Comparison of ENCODE assay signal across 13 cellular contexts in genomic region chr16:46886764-46887523, GRCh38. TPM values are rescaled to one million over a fixed set of nuclear protein-coding genes. Genes with fewer than 3 reads are reported as not detected.
DNase-seq lines count a peak whose midpoint lies in the region; ATAC-seq and TF ChIP-seq lines count a peak whose summit lies in the region.
"Had no signal": no experiment of that assay in that cellular context is flagged by ENCODE, and none has a peak within 500 bp of the region (broad histone marks: within the 10 kb centered on the region; RNA-seq: fewer than 3 reads in every experiment).

No MANE protein-coding gene starts in this region.

- H3K4me3 ChIP-seq in NB4 (ENCODE audit: low read depth, low read length) (peak overlapping the region; percentile 85), smooth muscle cell (no peak overlapping the region), tibial artery (no peak overlapping the region)
- H3K4me3 ChIP-seq: esophagus muscularis mucosa had no signal

- TF ChIP-seq POLR2A in NB4 (IDR thresholded peaks at IDR 0.05; ENCODE audit: extremely low read depth, insufficient read length), result no peak

- POLR2A ChIA-PET in MCF 10A (lab: Yijun Ruan, JAX), result interaction anchor here (0.6 to 4.1 kb wide), 4 partner anchors 27 to 86 kb away, joined by 3 to 24 read pairs (median 4); partner anchors contain the start of gene DNAJA2

- peak overlapping the region; percentile 90 for H3K27ac Mint-ChIP-seq in MCF 10A (ENCODE audit: low read depth, unreplicated experiment)
- H3K27ac Mint-ChIP-seq: activated naive CD8-positive, alpha-beta T cell; CD14-positive monocyte; memory B cell had no signal

- H3K79me2 ChIP-seq in smooth muscle cell (ENCODE audit: low read depth), result peaks cover 76% of the 10 kb centered on the region

- peak overlapping the region; percentile 96 for H3K4me2 ChIP-seq in smooth muscle cell

- WGBS in smooth muscle cell (ENCODE audit: low lambda C conversion rate), result 92% methylated on average over 16 of the region's 16 CpGs

- DNase-seq in NB4 (ENCODE audit: low read depth) (peak; percentile 25), MCF 10A (ENCODE audit: unreplicated experiment) (no peak), medulla oblongata (ENCODE audit: extremely low spot score) (peak; percentile 44), smooth muscle cell (lab: John Stamatoyannopoulos, UW; ENCODE audit: unreplicated experiment) (no peak), SK-N-DZ (ENCODE audit: low spot score) (no peak), tibial artery (no peak), ureter (ENCODE audit: low spot score) (no peak)
- DNase-seq: stimulated activated CD4-positive, alpha-beta T cell treated with anti-CD3 and anti-CD28 coated beads, Interleukin-2, amount 100 ng/mL, for 24 hours had no signal

- H3K36me3 Mint-ChIP-seq in MCF 10A (ENCODE audit: insufficient read depth, unreplicated experiment), result peaks cover 16% of the 10 kb centered on the region
- H3K36me3 Mint-ChIP-seq: memory B cell had no signal

- H3K9me3 Mint-ChIP-seq in MCF 10A (ENCODE audit: unreplicated experiment), result no peaks in the 10 kb centered on the region
- H3K9me3 Mint-ChIP-seq: CD14-positive monocyte, memory B cell had no signal

- H3K27ac ChIP-seq in smooth muscle cell (ENCODE audit: low read depth) (peak overlapping the region; percentile 77), tibial artery (no peak overlapping the region)
- H3K27ac ChIP-seq: esophagus muscularis mucosa had no signal

- intact Hi-C loops in MCF 10A (cut with micrococcal nuclease) (no loop called here), tibial artery (cut with DNase I; ENCODE audit: low total_unique reads) (no loop called here)

- no peak overlapping the region for H2AFZ ChIP-seq in smooth muscle cell (ENCODE audit: low read depth)

- H3K4me1 ChIP-seq in smooth muscle cell (ENCODE audit: low read depth) (peaks cover 18% of the 10 kb centered on the region), tibial artery (peaks cover 0 to 10% (median 3%) of the 10 kb centered on the region in 4 donors)

- CTCF ChIA-PET in MCF 10A (lab: Yijun Ruan, JAX), result interaction anchor here (0.6 to 5.8 kb wide), 12 partner anchors 12 to 325 kb away, joined by 3 to 59 read pairs (median 4); no protein-coding TSS in a partner anchor

- no peaks in the 10 kb centered on the region for H3K27me3 Mint-ChIP-seq in MCF 10A (ENCODE audit: insufficient read depth, unreplicated experiment)

- no peak for ATAC-seq in GM18907 (IDR thresholded peaks at IDR 0.05; ENCODE audit: unreplicated experiment)

- H3F3A ChIP-seq in smooth muscle cell (ENCODE audit: low read depth), result peaks cover 15% of the 10 kb centered on the region

- H3K36me3 ChIP-seq in smooth muscle cell (ENCODE audit: low read depth), result no peaks in the 10 kb centered on the region
- no peaks in the 10 kb centered on the region for H3K36me3 ChIP-seq in tibial artery
- H3K36me3 ChIP-seq: esophagus muscularis mucosa had no signal

- H3K27me3 ChIP-seq in smooth muscle cell (ENCODE audit: low read depth), result no peaks in the 10 kb centered on the region
- H3K27me3 ChIP-seq in tibial artery, result no peaks in the 10 kb centered on the region
- H3K27me3 ChIP-seq: esophagus muscularis mucosa had no signal

- peaks cover 29% of the 10 kb centered on the region for H3K4me1 Mint-ChIP-seq in MCF 10A (ENCODE audit: insufficient read depth, unreplicated experiment)

- no peak overlapping the region for H3K9ac ChIP-seq in smooth muscle cell (ENCODE audit: low read depth)

- H3K4me3 Mint-ChIP-seq in MCF 10A (ENCODE audit: unreplicated experiment), result peak overlapping the region; percentile 73
- H3K4me3 Mint-ChIP-seq: activated naive CD8-positive, alpha-beta T cell; CD14-positive monocyte; memory B cell had no signal

- no TSS peak for BruUV-seq in MCF 10A (replicated peaks; lab: Mats Ljungman, UMichigan)

- H3K9me3 ChIP-seq in smooth muscle cell (replicated peaks; ENCODE audit: low read depth) (no peaks in the 10 kb centered on the region), tibial artery (no peaks in the 10 kb centered on the region)
- H3K9me3 ChIP-seq: esophagus muscularis mucosa had no signal

- TF ChIP-seq CTCF in NB4 (IDR thresholded peaks at IDR 0.05; ENCODE audit: low read depth, low read length), result no peak
- no peak for TF ChIP-seq CTCF in MCF 10A (IDR thresholded peaks at IDR 0.05; ENCODE audit: unreplicated experiment)
- TF ChIP-seq CTCF in smooth muscle cell (IDR thresholded peaks at IDR 0.05; ENCODE audit: borderline replicate concordance, insufficient read depth, poor library complexity, severe bottlenecking), result no peak
- no peak for TF ChIP-seq CTCF in tibial artery (IDR thresholded peaks at IDR 0.05)

- H4K20me1 ChIP-seq in smooth muscle cell (ENCODE audit: low read depth), result peaks cover 58% of the 10 kb centered on the region

RNA-seq across cellular contexts. Expression of gene GPT2, which starts 2.8 kb away (rescaled TPM):
- total RNA-seq in MCF 10A (2022) (44.7 and 60.6 TPM in 2 replicates), smooth muscle cell (16.9 and 21.4 TPM in 2 replicates), ureter (34.2 TPM)
- 26.9 and 29.3 TPM in 2 replicates for polyA plus RNA-seq in smooth muscle cell
- 48.0 and 48.4 TPM in 2 replicates for polyA plus RNA-seq in SK-N-DZ (2014; cell fraction: cytosol; rRNA removed)
- polyA plus RNA-seq in SK-N-DZ (2014; cell fraction: nucleus; rRNA removed), result 39.8 and 41.3 TPM in 2 replicates

RNA-seq across cellular contexts. Expression of gene C16orf87, which starts 56.0 kb away (rescaled TPM):
- total RNA-seq in MCF 10A (2022), result 11.5 and 13.5 TPM in 2 replicates
- 21.5 and 23.3 TPM in 2 replicates for total RNA-seq in smooth muscle cell
- 19.6 and 25.3 TPM in 2 replicates for polyA plus RNA-seq in smooth muscle cell
- 18.5 and 20.8 TPM in 2 replicates for polyA plus RNA-seq in SK-N-DZ (2014; cell fraction: cytosol; rRNA removed)
- 11.9 and 14.3 TPM in 2 replicates for polyA plus RNA-seq in SK-N-DZ (2014; cell fraction: nucleus; rRNA removed)
- 9.4 TPM for total RNA-seq in ureter

Comparison
In these comparisons a context has a peak if more than half of its experiments do, and no peak if none do; other contexts are left out.
1. DNase-seq: peak in NB4 (single experiment) and medulla oblongata (single experiment); none in MCF 10A (single experiment), smooth muscle cell (single experiment), SK-N-DZ (single experiment), tibial artery (0 of 2) and ureter (single experiment).